ENCODE assay signal across 17 cellular contexts in genomic region chr4:159126716-159127115, GRCh38. TPM values are rescaled to one million over a fixed set of nuclear protein-coding genes. Genes with fewer than 3 reads are reported as not detected.
A peak's percentile ranks its signal among the peaks of the same experiment; 100 is the strongest.
DNase-seq lines count a peak whose midpoint lies in the region; FAIRE-seq and TF ChIP-seq lines count a peak whose summit lies in the region.
"Had no signal": no experiment of that assay in that cellular context is flagged by ENCODE, and none has a peak within 500 bp of the region (broad histone marks: within the 10 kb centered on the region; RNA-seq: fewer than 3 reads in every experiment).

No MANE protein-coding gene starts in this region.

- peaks cover 1% of the 10 kb centered on the region for H3K27me3 Mint-ChIP-seq in activated T-helper 1 cell treated with anti-CD3 and anti-CD28 coated beads, Interleukin-12 subunit alpha, Interleukin-12 subunit beta, Interleukin-2, Interleukin-4 antibody, amounts not matched to agents 30 ng/mL and 10 ng/mL and 1 ng/mL, durations not matched to agents 14 hours and 24 hours and 36 hours (ENCODE audit: insufficient read depth)
- peaks cover 0 to 7% (median 4%) of the 10 kb centered on the region in 3 donors for H3K27me3 Mint-ChIP-seq in immature natural killer cell (ENCODE audit: low read depth in 3 of 3)

- no peaks in the 10 kb centered on the region for H3K9me3 Mint-ChIP-seq in activated T-helper 1 cell treated with anti-CD3 and anti-CD28 coated beads, Interleukin-12 subunit alpha, Interleukin-12 subunit beta, Interleukin-2, Interleukin-4 antibody, amounts not matched to agents 30 ng/mL and 10 ng/mL and 1 ng/mL, durations not matched to agents 14 hours and 24 hours and 36 hours
- H3K9me3 Mint-ChIP-seq in immature natural killer cell, result no peaks in the 10 kb centered on the region

- intact Hi-C loops in activated T-helper 1 cell treated with anti-CD3 and anti-CD28 coated beads, Interleukin-12 subunit alpha, Interleukin-12 subunit beta, Interleukin-2, Interleukin-4 antibody, amounts not matched to agents 30 ng/mL and 10 ng/mL and 1 ng/mL, durations not matched to agents 14 hours and 24 hours and 36 hours (cut with micrococcal nuclease), result loop anchor here (2.0 kb wide), 1 partner anchor 24 kb away; the partner anchor contains the start of gene RAPGEF2
- intact Hi-C loops in ascending aorta (cut with DNase I), result no loop called here

- DNase-seq in NCI-H2107 treated with DMSO at 0.1 percent for 48 hours (lab: John Stamatoyannopoulos, UW; ENCODE audit: unreplicated experiment), result peak; percentile 5
- no peak for DNase-seq in NCI-H2107 (lab: John Stamatoyannopoulos, UW)
- no peak for DNase-seq in GM19239 (ENCODE audit: insufficient read length, low spot score)
- no peak for DNase-seq in activated T-helper 1 cell treated with anti-CD3 and anti-CD28 coated beads, Interleukin-12 subunit alpha, Interleukin-12 subunit beta, Interleukin-2, Interleukin-4 antibody, amounts not matched to agents 30 ng/mL and 10 ng/mL and 1 ng/mL, durations not matched to agents 14 hours and 24 hours and 36 hours (ENCODE audit: low spot score)
- DNase-seq in immature natural killer cell, result peak in 1 of 3 donors; percentile 8
- DNase-seq in occipital lobe (lab: John Stamatoyannopoulos, UW), result no peak
- no peak for DNase-seq in ascending aorta (ENCODE audit: low spot score in 2 of 2)
- DNase-seq in NCI-H1436 (lab: John Stamatoyannopoulos, UW), result no peak
- DNase-seq: AML-193, DMS79 treated with DMSO at 0.1 percent for 48 hours, GOT3, KBM-7, NCI-H1930, NCI-H2171, NCI-H526 had no signal

- peaks cover 1% of the 10 kb centered on the region for H3K36me3 Mint-ChIP-seq in activated T-helper 1 cell treated with anti-CD3 and anti-CD28 coated beads, Interleukin-12 subunit alpha, Interleukin-12 subunit beta, Interleukin-2, Interleukin-4 antibody, amounts not matched to agents 30 ng/mL and 10 ng/mL and 1 ng/mL, durations not matched to agents 14 hours and 24 hours and 36 hours (ENCODE audit: low read depth)
- H3K36me3 Mint-ChIP-seq in immature natural killer cell, result peaks cover 0 to 4% (median 0%) of the 10 kb centered on the region in 3 donors

- H3K4me1 Mint-ChIP-seq in activated T-helper 1 cell treated with anti-CD3 and anti-CD28 coated beads, Interleukin-12 subunit alpha, Interleukin-12 subunit beta, Interleukin-2, Interleukin-4 antibody, amounts not matched to agents 30 ng/mL and 10 ng/mL and 1 ng/mL, durations not matched to agents 14 hours and 24 hours and 36 hours (ENCODE audit: low read depth), result peaks cover 40% of the 10 kb centered on the region
- peaks cover 23 to 31% of the 10 kb centered on the region in 2 donors for H3K4me1 Mint-ChIP-seq in immature natural killer cell

- H3K4me1 ChIP-seq in ascending aorta, result no peaks in the 10 kb centered on the region

- no peaks in the 10 kb centered on the region for H3K27me3 ChIP-seq in ascending aorta

- H3K36me3 ChIP-seq in ascending aorta, result no peaks in the 10 kb centered on the region

- no peak for TF ChIP-seq CTCF in ascending aorta (IDR thresholded peaks at IDR 0.05)

- no peaks in the 10 kb centered on the region for H3K9me3 ChIP-seq in ascending aorta

- H3K4me3 ChIP-seq in ascending aorta, result no peak overlapping the region

- H3K27ac Mint-ChIP-seq in activated T-helper 1 cell treated with anti-CD3 and anti-CD28 coated beads, Interleukin-12 subunit alpha, Interleukin-12 subunit beta, Interleukin-2, Interleukin-4 antibody, amounts not matched to agents 30 ng/mL and 10 ng/mL and 1 ng/mL, durations not matched to agents 14 hours and 24 hours and 36 hours, result peak overlapping the region; percentile 73
- no peak overlapping the region for H3K27ac Mint-ChIP-seq in immature natural killer cell

- FAIRE-seq in GM19239 (lab: Jason Lieb, UNC), result peak; percentile 23

- H3K4me3 Mint-ChIP-seq in activated T-helper 1 cell treated with anti-CD3 and anti-CD28 coated beads, Interleukin-12 subunit alpha, Interleukin-12 subunit beta, Interleukin-2, Interleukin-4 antibody, amounts not matched to agents 30 ng/mL and 10 ng/mL and 1 ng/mL, durations not matched to agents 14 hours and 24 hours and 36 hours, result peak overlapping the region; percentile 42
- H3K4me3 Mint-ChIP-seq in immature natural killer cell, result peak overlapping the region in 4 of 5 donors; percentile 10 to 41 (median 22)

- H3K27ac ChIP-seq in ascending aorta, result no peak overlapping the region
- H3K27ac ChIP-seq: 22Rv1, C4-2B had no signal

RNA-seq across cellular contexts. Expression of gene RAPGEF2, which starts 23.8 kb away (rescaled TPM):
- total RNA-seq in activated T-helper 1 cell treated with anti-CD3 and anti-CD28 coated beads, Interleukin-12 subunit alpha, Interleukin-12 subunit beta, Interleukin-2, Interleukin-4 antibody, amounts not matched to agents 30 ng/mL and 10 ng/mL and 1 ng/mL, durations not matched to agents 14 hours and 24 hours and 36 hours, result 27.5 and 28.3 TPM in 2 replicates
- 1 to 10 TPM in 1 of 3 donors, under 1 TPM in 2; 0.22 to 1.7 (median 0.46) TPM for polyA plus RNA-seq in immature natural killer cell
- total RNA-seq in occipital lobe (251 TPM), ascending aorta (65.7 TPM)
